In genomic region chr5:102670224-102670836, GRCh38 we compare ENCODE assay signal across 9 cellular contexts.
A peak's percentile ranks its signal among the peaks of the same experiment; 100 is the strongest.
DNase-seq lines count a peak whose midpoint lies in the region; ATAC-seq lines count a peak whose summit lies in the region.
"Had no signal": no experiment of that assay in that cellular context is flagged by ENCODE, and none has a peak within 500 bp of the region (broad histone marks: within the 10 kb centered on the region; RNA-seq: fewer than 3 reads in every experiment).

No MANE protein-coding gene starts in this region.

- ATAC-seq in HG02981 (IDR thresholded peaks at IDR 0.05; ENCODE audit: unreplicated experiment): no peak

- H3K4me3 Mint-ChIP-seq in activated naive CD8-positive, alpha-beta T cell treated with anti-CD3 and anti-CD28 coated beads for 36 hours: no peak overlapping the region
- H3K4me3 Mint-ChIP-seq: B cell had no signal

- H3K4me1 Mint-ChIP-seq in activated naive CD8-positive, alpha-beta T cell treated with anti-CD3 and anti-CD28 coated beads for 36 hours: no peaks in the 10 kb centered on the region
- H3K4me1 Mint-ChIP-seq: B cell had no signal

- no peaks in the 10 kb centered on the region for H3K36me3 Mint-ChIP-seq in activated naive CD8-positive, alpha-beta T cell treated with anti-CD3 and anti-CD28 coated beads for 36 hours

- H3K27me3 Mint-ChIP-seq in activated naive CD8-positive, alpha-beta T cell treated with anti-CD3 and anti-CD28 coated beads for 36 hours: peaks cover 31% of the 10 kb centered on the region
- H3K27me3 Mint-ChIP-seq: B cell had no signal

- H3K9me3 Mint-ChIP-seq in activated naive CD8-positive, alpha-beta T cell treated with anti-CD3 and anti-CD28 coated beads for 36 hours: no peaks in the 10 kb centered on the region

- DNase-seq in NCI-H524 (lab: John Stamatoyannopoulos, UW) (peak; percentile 29 to 42), NCI-H524 treated with DMSO at 0.1 percent for 48 hours (lab: John Stamatoyannopoulos, UW) (no peak), HuH-7.5 (ENCODE audit: low spot score) (peak; percentile 45), left kidney (ENCODE audit: low read depth, low spot score) (peak; percentile 46), SKM-1 (lab: John Stamatoyannopoulos, UW; ENCODE audit: unreplicated experiment) (no peak), dedifferentiated amniotic fluid mesenchymal stem cell (ENCODE audit: extremely low spot score) (no peak)
- peak; percentile 2 for DNase-seq in activated naive CD8-positive, alpha-beta T cell treated with anti-CD3 and anti-CD28 coated beads for 36 hours

- no peak overlapping the region for H3K27ac Mint-ChIP-seq in activated naive CD8-positive, alpha-beta T cell treated with anti-CD3 and anti-CD28 coated beads for 36 hours
- H3K27ac Mint-ChIP-seq: B cell had no signal

Comparison
In these comparisons a context has a peak if more than half of its experiments do, and no peak if none do; other contexts are left out.
1. DNase-seq: peak in NCI-H524 (2 of 2), HuH-7.5 (single experiment), activated naive CD8-positive, alpha-beta T cell treated with anti-CD3 and anti-CD28 coated beads for 36 hours (single experiment) and left kidney (single experiment); none in NCI-H524 treated with DMSO at 0.1 percent for 48 hours (single experiment), SKM-1 (single experiment) and dedifferentiated amniotic fluid mesenchymal stem cell (single experiment).